In the genomic region with DNA sequence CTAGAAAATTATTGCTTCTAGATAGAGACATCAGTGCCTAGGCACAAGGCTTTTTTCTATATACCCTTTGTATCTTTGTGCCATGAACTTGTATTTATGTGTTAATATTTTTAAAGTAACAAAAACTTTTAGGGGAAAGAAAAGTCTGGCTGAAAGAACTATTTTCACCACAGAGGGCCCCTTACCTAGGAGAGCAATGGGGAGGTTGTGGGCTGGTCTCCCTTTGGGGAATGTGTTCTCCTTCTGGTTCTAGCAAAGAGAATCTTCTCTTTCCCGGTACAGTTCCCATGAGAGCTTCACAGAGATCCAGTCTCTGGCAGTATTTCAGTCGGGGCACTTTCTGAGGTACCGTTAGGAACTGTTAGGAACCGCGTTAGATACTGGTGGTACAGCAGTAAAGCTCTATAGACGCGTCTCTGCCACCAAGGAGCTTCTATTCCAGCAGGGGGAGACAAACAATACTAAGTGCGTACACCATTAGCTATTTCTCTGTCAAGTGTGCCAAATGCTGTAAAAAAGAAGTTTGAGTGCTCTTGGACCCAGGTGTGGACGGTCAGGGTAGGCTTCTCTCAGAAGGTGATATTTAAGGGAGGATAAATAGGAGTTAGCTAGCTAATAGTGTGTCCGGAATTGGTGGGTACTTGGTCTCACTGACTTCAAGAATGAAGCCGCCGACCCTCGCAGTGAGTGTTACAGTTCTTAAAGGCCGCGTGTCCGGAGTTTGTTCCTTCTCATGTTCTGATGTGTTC, we compare ENCODE assay signal across 8 cellular contexts. TPM values are rescaled to one million over a fixed set of nuclear protein-coding genes. Genes with fewer than 3 reads are reported as not detected.
DNase-seq lines count a peak whose midpoint lies in the region; ATAC-seq lines count a peak whose summit lies in the region.

No MANE protein-coding gene starts in this region.

- peak overlapping the region; percentile 35 for H3K4me3 Mint-ChIP-seq in activated naive CD8-positive, alpha-beta T cell treated with anti-CD3 and anti-CD28 coated beads, Interleukin-2, amount 50 U/mL, for 24 hours

- DNase-seq in ELR (ENCODE audit: low read depth) (peak; percentile 79), HuH-7.5 (ENCODE audit: low spot score) (peak; percentile 69), RPMI7951 (ENCODE audit: low read depth) (peak; percentile 73), left cardiac atrium (no peak), putamen (ENCODE audit: low spot score) (peak; percentile 19)
- peak; percentile 36 for DNase-seq in activated naive CD8-positive, alpha-beta T cell treated with anti-CD3 and anti-CD28 coated beads, Interleukin-2, amount 50 U/mL, for 24 hours

- no peak overlapping the region for H3K27ac Mint-ChIP-seq in activated naive CD8-positive, alpha-beta T cell treated with anti-CD3 and anti-CD28 coated beads, Interleukin-2, amount 50 U/mL, for 24 hours

- H3K36me3 Mint-ChIP-seq in activated naive CD8-positive, alpha-beta T cell treated with anti-CD3 and anti-CD28 coated beads, Interleukin-2, amount 50 U/mL, for 24 hours (ENCODE audit: low read depth) = no peaks in the 10 kb centered on the region

- intact Hi-C loops in left cardiac atrium (cut with DNase I) = loop anchor here (1.0 to 5.0 kb wide), 2 partner anchors 60 to 62 kb away; no protein-coding TSS in a partner anchor

- H3K4me1 Mint-ChIP-seq in activated naive CD8-positive, alpha-beta T cell treated with anti-CD3 and anti-CD28 coated beads, Interleukin-2, amount 50 U/mL, for 24 hours = peaks cover 5% of the 10 kb centered on the region

- ATAC-seq in activated naive CD8-positive, alpha-beta T cell treated with anti-CD3 and anti-CD28 coated beads, Interleukin-2, amount 50 U/mL, for 24 hours = peak; percentile 92
- peak; percentile 73 to 85 for ATAC-seq in left cardiac atrium
- no peak for ATAC-seq in GM21786 (IDR thresholded peaks at IDR 0.05; ENCODE audit: unreplicated experiment)
- no peak for ATAC-seq in GM19467 (IDR thresholded peaks at IDR 0.05; ENCODE audit: unreplicated experiment)

- peaks cover 13% of the 10 kb centered on the region for H3K27me3 Mint-ChIP-seq in activated naive CD8-positive, alpha-beta T cell treated with anti-CD3 and anti-CD28 coated beads, Interleukin-2, amount 50 U/mL, for 24 hours

- no peaks in the 10 kb centered on the region for H3K9me3 Mint-ChIP-seq in activated naive CD8-positive, alpha-beta T cell treated with anti-CD3 and anti-CD28 coated beads, Interleukin-2, amount 50 U/mL, for 24 hours

RNA-seq across cellular contexts. Expression of gene EPB42, which starts 4.6 kb away (rescaled TPM):
- total RNA-seq in RPMI7951 (2014; rRNA removed; shearing (Covaris generic)) = not detected in 2 replicates
- total RNA-seq in left cardiac atrium = 1 to 10 TPM in 1 of 2 donors, under 1 TPM in 1; 0.68 to 2.3 TPM

RNA-seq across cellular contexts. Expression of gene CCNDBP1, which starts 40.2 kb away (rescaled TPM):
- total RNA-seq in RPMI7951 (2014; rRNA removed; shearing (Covaris generic)) = 89.4 and 90.1 TPM in 2 replicates
- total RNA-seq in left cardiac atrium = 10 to 100 TPM; 45.1 to 50.0 TPM

RNA-seq across cellular contexts. Expression of gene TGM5, which starts 41.4 kb away (rescaled TPM):
- total RNA-seq in RPMI7951 (2014; rRNA removed; shearing (Covaris generic)) = not detected in 2 replicates
- total RNA-seq in left cardiac atrium = not detected

Comparison
In these comparisons a context has a peak if more than half of its experiments do, and no peak if none do; other contexts are left out.
1. ATAC-seq: peak in activated naive CD8-positive, alpha-beta T cell treated with anti-CD3 and anti-CD28 coated beads, Interleukin-2, amount 50 U/mL, for 24 hours (single experiment) and left cardiac atrium (2 of 2); none in GM21786 (single experiment) and GM19467 (single experiment).